3 cellular contexts compared by ENCODE assay signal in the genomic region with DNA sequence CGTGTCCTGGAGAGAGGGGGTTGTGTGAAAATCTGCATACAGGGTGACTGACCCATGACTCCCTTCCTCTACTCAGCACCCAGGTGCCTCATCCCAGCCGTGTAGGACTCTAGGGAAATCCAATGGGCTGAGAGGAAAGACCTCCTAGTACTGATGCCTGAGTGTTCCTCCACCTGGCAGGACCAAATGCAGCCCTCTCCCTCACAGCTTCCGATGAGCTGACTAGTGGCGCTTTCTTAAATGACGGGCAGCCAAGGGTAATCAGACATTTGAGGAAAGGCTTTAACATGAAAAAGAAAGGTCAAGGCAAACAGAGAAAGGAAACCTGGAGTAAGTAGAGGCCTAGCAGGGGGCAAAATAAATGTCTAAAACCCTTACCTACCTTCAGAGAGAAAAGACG.
TF ChIP-seq lines count a peak whose summit lies in the region.

No MANE protein-coding gene starts in this region.

TF ChIP-seq in H1, 55 proteins besides CTCF, POLR2A, EP300 and RAD21:
- TF ChIP-seq YY1 (IDR thresholded peaks at IDR 0.05; ENCODE audit: low read depth, low read length) (no peak), BACH1 (IDR thresholded peaks at IDR 0.05; ENCODE audit: low read length) (no peak), SIX5 (IDR thresholded peaks at IDR 0.05; ENCODE audit: low read depth, low read length) (no peak), SP1 (IDR thresholded peaks at IDR 0.05; ENCODE audit: low read depth, low read length) (no peak), GTF2F1 (IDR thresholded peaks at IDR 0.05; ENCODE audit: borderline replicate concordance, low read depth, low read length) (no peak), SIN3A (conservative IDR thresholded peaks at IDR 0.05 in 1 of 2, IDR thresholded peaks at IDR 0.05 in 1 of 2; ENCODE audit: low read depth in 1 of 2, low read length in 2 of 2) (no peak)

TF ChIP-seq in neural cell, 6 proteins besides CTCF, POLR2A, EP300 and RAD21:
- no peak for TF ChIP-seq SMC3 (conservative IDR thresholded peaks at IDR 0.05; ENCODE audit: poor library complexity)
- no peak for TF ChIP-seq POLR2AphosphoS5 (IDR thresholded peaks at IDR 0.05)
- no peak for TF ChIP-seq TAF1 (IDR thresholded peaks at IDR 0.05; ENCODE audit: low read depth)
TF ChIP-seq in neural cell: peak in this region for 0.

TF ChIP-seq in SK-N-SH, 30 proteins besides CTCF, POLR2A, EP300 and RAD21:
- TF ChIP-seq NFIC (IDR thresholded peaks at IDR 0.05; ENCODE audit: borderline replicate concordance) = no peak
